19 cellular contexts compared by ENCODE assay signal in the genomic region with DNA sequence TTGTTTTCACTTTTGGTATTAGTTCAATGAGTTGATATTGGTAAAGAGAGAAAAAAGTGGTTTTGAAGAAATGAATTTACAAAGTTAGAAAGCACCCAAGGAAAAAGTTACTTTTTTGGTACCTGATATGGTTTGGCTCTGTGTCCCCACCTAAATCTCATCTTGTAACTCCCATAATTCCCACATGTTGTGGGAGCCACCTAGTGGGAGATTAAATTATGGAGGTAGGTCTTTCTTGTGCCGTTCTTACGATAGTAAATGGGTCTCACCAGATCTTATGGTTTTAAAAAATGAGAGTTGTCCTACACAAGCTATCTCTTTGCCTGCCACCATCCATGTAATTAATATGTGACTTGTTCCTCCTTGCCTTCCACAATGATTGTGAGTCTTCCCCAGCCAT.
DNase-seq lines count a peak whose midpoint lies in the region; ATAC-seq and TF ChIP-seq lines count a peak whose summit lies in the region.
"Had no signal": no experiment of that assay in that cellular context is flagged by ENCODE, and none has a peak within 500 bp of the region (broad histone marks: within the 10 kb centered on the region; RNA-seq: fewer than 3 reads in every experiment).

No MANE protein-coding gene starts in this region.

- no peak overlapping the region for H3K27ac Mint-ChIP-seq in chondrocyte (ENCODE audit: unreplicated experiment)
- no peak overlapping the region for H3K27ac Mint-ChIP-seq in activated naive CD4-positive, alpha-beta T cell treated with anti-CD3 and anti-CD28 coated beads, Interleukin-2, amount 10 ng/mL, durations not matched to agents 7 days and 5 days
- H3K27ac Mint-ChIP-seq in stimulated activated naive B cell treated with anti-CD40 and anti-IgM and Interleukin-4, amounts not matched to agents 10 μg/mL and 1 μg/mL and 100 μg/mL, for 72 hours = no peak overlapping the region
- H3K27ac Mint-ChIP-seq in activated CD8-positive, alpha-beta memory T cell treated with anti-CD3 and anti-CD28 coated beads, Interleukin-2, amount 10 ng/mL, durations not matched to agents 7 days and 5 days = no peak overlapping the region
- H3K27ac Mint-ChIP-seq: effector memory CD8-positive, alpha-beta T cell had no signal

- H3K9me3 Mint-ChIP-seq in chondrocyte (ENCODE audit: low read depth) = peaks cover 17% of the 10 kb centered on the region
- peaks cover 22% of the 10 kb centered on the region for H3K9me3 Mint-ChIP-seq in activated naive CD4-positive, alpha-beta T cell treated with anti-CD3 and anti-CD28 coated beads, Interleukin-2, amount 10 ng/mL, durations not matched to agents 7 days and 5 days
- H3K9me3 Mint-ChIP-seq in stimulated activated naive B cell treated with anti-CD40 and anti-IgM and Interleukin-4, amounts not matched to agents 10 μg/mL and 1 μg/mL and 100 μg/mL, for 72 hours = peaks cover 6 to 10% of the 10 kb centered on the region in 2 donors
- peaks cover 20% of the 10 kb centered on the region for H3K9me3 Mint-ChIP-seq in activated CD8-positive, alpha-beta memory T cell treated with anti-CD3 and anti-CD28 coated beads, Interleukin-2, amount 10 ng/mL, durations not matched to agents 7 days and 5 days (ENCODE audit: low read depth)

- TF ChIP-seq CTCF in 22Rv1 (IDR thresholded peaks at IDR 0.05) (peak; percentile 17), chondrocyte (IDR thresholded peaks at IDR 0.05) (peak; percentile 19)

- H3K27me3 Mint-ChIP-seq in chondrocyte (ENCODE audit: low read depth) = no peaks in the 10 kb centered on the region
- no peaks in the 10 kb centered on the region for H3K27me3 Mint-ChIP-seq in activated naive CD4-positive, alpha-beta T cell treated with anti-CD3 and anti-CD28 coated beads, Interleukin-2, amount 10 ng/mL, durations not matched to agents 7 days and 5 days
- no peaks in the 10 kb centered on the region for H3K27me3 Mint-ChIP-seq in stimulated activated naive B cell treated with anti-CD40 and anti-IgM and Interleukin-4, amounts not matched to agents 10 μg/mL and 1 μg/mL and 100 μg/mL, for 72 hours
- no peaks in the 10 kb centered on the region for H3K27me3 Mint-ChIP-seq in activated CD8-positive, alpha-beta memory T cell treated with anti-CD3 and anti-CD28 coated beads, Interleukin-2, amount 10 ng/mL, durations not matched to agents 7 days and 5 days
- H3K27me3 Mint-ChIP-seq: effector memory CD8-positive, alpha-beta T cell had no signal

- ATAC-seq in stimulated activated naive B cell treated with anti-CD40 and anti-IgM and Interleukin-4, amounts not matched to agents 10 μg/mL and 1 μg/mL and 100 μg/mL, for 72 hours (replicated peaks) = no peak
- ATAC-seq in activated CD8-positive, alpha-beta memory T cell treated with anti-CD3 and anti-CD28 coated beads, Interleukin-2, amount 10 ng/mL, durations not matched to agents 7 days and 5 days = no peak
- ATAC-seq: effector memory CD8-positive, alpha-beta T cell had no signal

- H3K4me1 Mint-ChIP-seq in chondrocyte (ENCODE audit: low read depth) = peaks cover 11% of the 10 kb centered on the region
- no peaks in the 10 kb centered on the region for H3K4me1 Mint-ChIP-seq in activated naive CD4-positive, alpha-beta T cell treated with anti-CD3 and anti-CD28 coated beads, Interleukin-2, amount 10 ng/mL, durations not matched to agents 7 days and 5 days
- no peaks in the 10 kb centered on the region for H3K4me1 Mint-ChIP-seq in stimulated activated naive B cell treated with anti-CD40 and anti-IgM and Interleukin-4, amounts not matched to agents 10 μg/mL and 1 μg/mL and 100 μg/mL, for 72 hours
- H3K4me1 Mint-ChIP-seq in activated CD8-positive, alpha-beta memory T cell treated with anti-CD3 and anti-CD28 coated beads, Interleukin-2, amount 10 ng/mL, durations not matched to agents 7 days and 5 days = no peaks in the 10 kb centered on the region

- in situ Hi-C loops in Caki2 (cut with HindIII; ENCODE audit: low pct_unique_long_range_greater_than_20kb, low sequenced_read_pairs) = no loop called here

- DNase-seq in Caki2 (ENCODE audit: low read depth) (peak; percentile 6), NCI-H69 (lab: John Stamatoyannopoulos, UW) (peak; percentile 22), chondrocyte (ENCODE audit: low spot score) (no peak), NCI-H345 treated with DMSO at 0.1 percent for 48 hours (lab: John Stamatoyannopoulos, UW; ENCODE audit: unreplicated experiment) (no peak)
- no peak for DNase-seq in activated naive CD4-positive, alpha-beta T cell treated with anti-CD3 and anti-CD28 coated beads, Interleukin-2, amount 10 ng/mL, durations not matched to agents 7 days and 5 days
- no peak for DNase-seq in stimulated activated naive B cell treated with anti-CD40 and anti-IgM and Interleukin-4, amounts not matched to agents 10 μg/mL and 1 μg/mL and 100 μg/mL, for 72 hours
- DNase-seq in activated CD8-positive, alpha-beta memory T cell treated with anti-CD3 and anti-CD28 coated beads, Interleukin-2, amount 10 ng/mL, durations not matched to agents 7 days and 5 days = no peak
- DNase-seq: activated CD4-positive, alpha-beta T cell treated with anti-CD3 and anti-CD28 coated beads, Interleukin-2, amount 50 U/mL, for 1 hour; activated naive CD4-positive, alpha-beta T cell; anterior cingulate cortex; effector memory CD8-positive, alpha-beta T cell; hippocampal formation; NCI-H1105 treated with DMSO at 0.1 percent for 48 hours; NCI-H2081 treated with DMSO at 0.1 percent for 48 hours; NCI-H748 treated with DMSO at 0.1 percent for 48 hours; stimulated activated CD4-positive, alpha-beta T cell treated with anti-CD3 and anti-CD28 coated beads, Interleukin-15, amount 100 ng/mL, for 24 hours; testis had no signal

- no peaks in the 10 kb centered on the region for H3K36me3 Mint-ChIP-seq in chondrocyte (ENCODE audit: low read depth)
- no peaks in the 10 kb centered on the region for H3K36me3 Mint-ChIP-seq in activated naive CD4-positive, alpha-beta T cell treated with anti-CD3 and anti-CD28 coated beads, Interleukin-2, amount 10 ng/mL, durations not matched to agents 7 days and 5 days
- H3K36me3 Mint-ChIP-seq in stimulated activated naive B cell treated with anti-CD40 and anti-IgM and Interleukin-4, amounts not matched to agents 10 μg/mL and 1 μg/mL and 100 μg/mL, for 72 hours = no peaks in the 10 kb centered on the region
- no peaks in the 10 kb centered on the region for H3K36me3 Mint-ChIP-seq in activated CD8-positive, alpha-beta memory T cell treated with anti-CD3 and anti-CD28 coated beads, Interleukin-2, amount 10 ng/mL, durations not matched to agents 7 days and 5 days

- H3K27ac ChIP-seq in 22Rv1 = no peak overlapping the region
- H3K27ac ChIP-seq: right atrium auricular region, testis had no signal

- CTCF ChIA-PET in activated naive CD4-positive, alpha-beta T cell treated with anti-CD3 and anti-CD28 coated beads, Interleukin-2, amount 10 ng/mL, durations not matched to agents 7 days and 5 days (lab: Charles Lee) = no interaction called here
- CTCF ChIA-PET in activated CD8-positive, alpha-beta memory T cell treated with anti-CD3 and anti-CD28 coated beads, Interleukin-2, amount 10 ng/mL, durations not matched to agents 7 days and 5 days (lab: Charles Lee) = no interaction called here

- H3K4me3 Mint-ChIP-seq in chondrocyte (ENCODE audit: unreplicated experiment) = no peak overlapping the region
- H3K4me3 Mint-ChIP-seq in activated naive CD4-positive, alpha-beta T cell treated with anti-CD3 and anti-CD28 coated beads, Interleukin-2, amount 10 ng/mL, durations not matched to agents 7 days and 5 days = no peak overlapping the region
- H3K4me3 Mint-ChIP-seq in stimulated activated naive B cell treated with anti-CD40 and anti-IgM and Interleukin-4, amounts not matched to agents 10 μg/mL and 1 μg/mL and 100 μg/mL, for 72 hours = no peak overlapping the region
- no peak overlapping the region for H3K4me3 Mint-ChIP-seq in activated CD8-positive, alpha-beta memory T cell treated with anti-CD3 and anti-CD28 coated beads, Interleukin-2, amount 10 ng/mL, durations not matched to agents 7 days and 5 days
- H3K4me3 Mint-ChIP-seq: effector memory CD8-positive, alpha-beta T cell had no signal

Comparison
In these comparisons a context has a peak if more than half of its experiments do, and no peak if none do; other contexts are left out.
1. DNase-seq: peak in Caki2 (single experiment) and NCI-H69 (single experiment); none in chondrocyte (single experiment), activated naive CD4-positive, alpha-beta T cell treated with anti-CD3 and anti-CD28 coated beads, Interleukin-2, amount 10 ng/mL, durations not matched to agents 7 days and 5 days (single experiment), stimulated activated naive B cell treated with anti-CD40 and anti-IgM and Interleukin-4, amounts not matched to agents 10 μg/mL and 1 μg/mL and 100 μg/mL, for 72 hours (single experiment), NCI-H345 treated with DMSO at 0.1 percent for 48 hours (single experiment) and activated CD8-positive, alpha-beta memory T cell treated with anti-CD3 and anti-CD28 coated beads, Interleukin-2, amount 10 ng/mL, durations not matched to agents 7 days and 5 days (single experiment).